In the genomic region with DNA sequence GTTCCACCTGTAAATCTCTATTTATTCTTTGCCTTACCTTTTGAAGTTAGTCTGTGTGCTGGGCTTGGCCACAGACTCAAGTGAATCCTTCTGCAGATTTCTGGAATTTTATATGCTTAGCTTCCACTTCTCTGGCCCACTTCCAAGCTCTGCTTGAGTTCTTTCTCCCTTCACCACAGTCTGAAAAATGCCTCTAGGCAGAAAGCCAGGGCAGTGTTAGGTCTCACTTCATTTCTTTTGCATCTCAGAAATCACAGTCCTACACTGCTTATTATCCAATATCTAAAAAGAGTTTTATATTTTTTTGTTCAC, we compare ENCODE assay signal across 10 cellular contexts. TPM values are rescaled to one million over a fixed set of nuclear protein-coding genes. Genes with fewer than 3 reads are reported as not detected.
DNase-seq lines count a peak whose midpoint lies in the region; ATAC-seq and TF ChIP-seq lines count a peak whose summit lies in the region.
"Had no signal": no experiment of that assay in that cellular context is flagged by ENCODE, and none has a peak within 500 bp of the region (broad histone marks: within the 10 kb centered on the region; RNA-seq: fewer than 3 reads in every experiment).

No MANE protein-coding gene starts in this region.

- H3K4me1 ChIP-seq in transverse colon = peaks cover 0 to 21% (median 12%) of the 10 kb centered on the region in 4 donors
- H3K4me1 ChIP-seq: foreskin keratinocyte had no signal

- CTCF ChIA-PET in activated CD8-positive, alpha-beta memory T cell treated with anti-CD3 and anti-CD28 coated beads, Interleukin-2, amount 10 ng/mL, durations not matched to agents 7 days and 5 days (lab: Charles Lee) = interaction anchor here (0.7 to 2.7 kb wide), 3 partner anchors 23 to 183 kb away, joined by 3 to 12 read pairs (median 5); no protein-coding TSS in a partner anchor

- H3K36me3 ChIP-seq in transverse colon = peaks cover 0 to 16% (median 1%) of the 10 kb centered on the region in 4 donors

- peak overlapping the region; percentile 25 for H3K27ac Mint-ChIP-seq in activated CD8-positive, alpha-beta memory T cell treated with anti-CD3 and anti-CD28 coated beads, Interleukin-2, amount 10 ng/mL, durations not matched to agents 7 days and 5 days
- H3K27ac Mint-ChIP-seq in activated naive CD8-positive, alpha-beta T cell treated with anti-CD3 and anti-CD28 coated beads, Interleukin-2, amount 50 U/mL, for 24 hours = peak overlapping the region; percentile 2
- H3K27ac Mint-ChIP-seq: stimulated activated naive CD8-positive, alpha-beta T cell treated with anti-CD3 and anti-CD28 coated beads, Interleukin-15, Interleukin-2, amounts not matched to agents 100 ng/mL and 50 ng/mL, for 24 hours had no signal

- H3K9me3 ChIP-seq in transverse colon = no peaks in the 10 kb centered on the region

- no peaks in the 10 kb centered on the region for H3K9me3 Mint-ChIP-seq in activated CD8-positive, alpha-beta memory T cell treated with anti-CD3 and anti-CD28 coated beads, Interleukin-2, amount 10 ng/mL, durations not matched to agents 7 days and 5 days (ENCODE audit: low read depth)
- H3K9me3 Mint-ChIP-seq in activated naive CD8-positive, alpha-beta T cell treated with anti-CD3 and anti-CD28 coated beads, Interleukin-2, amount 50 U/mL, for 24 hours = peaks cover 6% of the 10 kb centered on the region
- H3K9me3 Mint-ChIP-seq: stimulated activated naive CD8-positive, alpha-beta T cell treated with anti-CD3 and anti-CD28 coated beads, Interleukin-15, Interleukin-2, amounts not matched to agents 100 ng/mL and 50 ng/mL, for 24 hours had no signal

- H3K27me3 ChIP-seq in transverse colon = no peaks in the 10 kb centered on the region
- H3K27me3 ChIP-seq: foreskin keratinocyte had no signal

- ATAC-seq in activated CD8-positive, alpha-beta memory T cell treated with anti-CD3 and anti-CD28 coated beads, Interleukin-2, amount 10 ng/mL, durations not matched to agents 7 days and 5 days = no peak
- ATAC-seq in activated naive CD8-positive, alpha-beta T cell treated with anti-CD3 and anti-CD28 coated beads, Interleukin-2, amount 50 U/mL, for 24 hours = no peak
- no peak for ATAC-seq in GM21526 (IDR thresholded peaks at IDR 0.05; ENCODE audit: low FRiP score, unreplicated experiment)
- ATAC-seq: foreskin keratinocyte had no signal

- H3K4me3 ChIP-seq in transverse colon = no peak overlapping the region

- in situ Hi-C loops in transverse colon (cut with MboI; ENCODE audit: low pct_ligation_motif_present in 1 of 4, low pct_unique_long_range_greater_than_20kb in 1 of 4, low sequenced_read_pairs in 3 of 4) = no loop called here

- no peak overlapping the region for H3K4me3 Mint-ChIP-seq in activated CD8-positive, alpha-beta memory T cell treated with anti-CD3 and anti-CD28 coated beads, Interleukin-2, amount 10 ng/mL, durations not matched to agents 7 days and 5 days
- no peak overlapping the region for H3K4me3 Mint-ChIP-seq in activated naive CD8-positive, alpha-beta T cell treated with anti-CD3 and anti-CD28 coated beads, Interleukin-2, amount 50 U/mL, for 24 hours
- H3K4me3 Mint-ChIP-seq: stimulated activated naive CD8-positive, alpha-beta T cell treated with anti-CD3 and anti-CD28 coated beads, Interleukin-15, Interleukin-2, amounts not matched to agents 100 ng/mL and 50 ng/mL, for 24 hours had no signal

- peaks cover 43% of the 10 kb centered on the region for H3K4me1 Mint-ChIP-seq in activated CD8-positive, alpha-beta memory T cell treated with anti-CD3 and anti-CD28 coated beads, Interleukin-2, amount 10 ng/mL, durations not matched to agents 7 days and 5 days
- H3K4me1 Mint-ChIP-seq in activated naive CD8-positive, alpha-beta T cell treated with anti-CD3 and anti-CD28 coated beads, Interleukin-2, amount 50 U/mL, for 24 hours = peaks cover 54% of the 10 kb centered on the region

- peaks cover 65% of the 10 kb centered on the region for H3K36me3 Mint-ChIP-seq in activated CD8-positive, alpha-beta memory T cell treated with anti-CD3 and anti-CD28 coated beads, Interleukin-2, amount 10 ng/mL, durations not matched to agents 7 days and 5 days
- H3K36me3 Mint-ChIP-seq in activated naive CD8-positive, alpha-beta T cell treated with anti-CD3 and anti-CD28 coated beads, Interleukin-2, amount 50 U/mL, for 24 hours (ENCODE audit: low read depth) = peaks cover 56% of the 10 kb centered on the region

- no peak for TF ChIP-seq CTCF in transverse colon (IDR thresholded peaks at IDR 0.05)

- intact Hi-C loops in transverse colon (cut with DNase I; ENCODE audit: low total_unique reads) = no loop called here

- no peak for TF ChIP-seq POLR2A in transverse colon (IDR thresholded peaks at IDR 0.05)

- no peak for TF ChIP-seq EP300 in transverse colon (IDR thresholded peaks at IDR 0.05; ENCODE audit: low read depth)

- DNase-seq in activated CD8-positive, alpha-beta memory T cell treated with anti-CD3 and anti-CD28 coated beads, Interleukin-2, amount 10 ng/mL, durations not matched to agents 7 days and 5 days = no peak
- DNase-seq in activated CD8-positive, alpha-beta memory T cell treated with anti-CD3 and anti-CD28 coated beads, Interleukin-2, amount 50 U/mL, for 48 hours = no peak
- DNase-seq in activated naive CD8-positive, alpha-beta T cell treated with anti-CD3 and anti-CD28 coated beads, Interleukin-2, amount 50 U/mL, for 24 hours = no peak
- DNase-seq in inferior parietal cortex (ENCODE audit: extremely low spot score) = peak; percentile 64
- DNase-seq in transverse colon = peak; percentile 24
- no peak for DNase-seq in GM19240 (ENCODE audit: insufficient read length, low spot score)
- no peak for DNase-seq in activated naive CD4-positive, alpha-beta T cell (lab: John Stamatoyannopoulos, UW)

- no peaks in the 10 kb centered on the region for H3K27me3 Mint-ChIP-seq in activated CD8-positive, alpha-beta memory T cell treated with anti-CD3 and anti-CD28 coated beads, Interleukin-2, amount 10 ng/mL, durations not matched to agents 7 days and 5 days
- H3K27me3 Mint-ChIP-seq in activated naive CD8-positive, alpha-beta T cell treated with anti-CD3 and anti-CD28 coated beads, Interleukin-2, amount 50 U/mL, for 24 hours = no peaks in the 10 kb centered on the region
- H3K27me3 Mint-ChIP-seq: stimulated activated naive CD8-positive, alpha-beta T cell treated with anti-CD3 and anti-CD28 coated beads, Interleukin-15, Interleukin-2, amounts not matched to agents 100 ng/mL and 50 ng/mL, for 24 hours had no signal

- peak overlapping the region in 3 of 4 donors; percentile 18 to 62 (median 45) for H3K27ac ChIP-seq in transverse colon
- H3K27ac ChIP-seq: foreskin keratinocyte had no signal

RNA-seq across cellular contexts. Expression of a gene that starts 48.9 kb away (rescaled TPM):
- total RNA-seq in activated CD8-positive, alpha-beta memory T cell treated with anti-CD3 and anti-CD28 coated beads, Interleukin-2, amount 10 ng/mL, durations not matched to agents 7 days and 5 days = 1 to 10 TPM; 1.7 to 1.9 TPM
- total RNA-seq in transverse colon = 1 to 10 TPM in 2 of 4 donors, not detected in 2; 1.8 to 2.7 TPM

Comparison
In these comparisons a context has a peak if more than half of its experiments do, and no peak if none do; other contexts are left out.
1. DNase-seq: peak in inferior parietal cortex (single experiment) and transverse colon (single experiment); none in activated CD8-positive, alpha-beta memory T cell treated with anti-CD3 and anti-CD28 coated beads, Interleukin-2, amount 10 ng/mL, durations not matched to agents 7 days and 5 days (single experiment), activated CD8-positive, alpha-beta memory T cell treated with anti-CD3 and anti-CD28 coated beads, Interleukin-2, amount 50 U/mL, for 48 hours (single experiment), activated naive CD8-positive, alpha-beta T cell treated with anti-CD3 and anti-CD28 coated beads, Interleukin-2, amount 50 U/mL, for 24 hours (single experiment), GM19240 (single experiment) and activated naive CD4-positive, alpha-beta T cell (0 of 4).